ENCODE assay signal across 17 cellular contexts in the genomic region with DNA sequence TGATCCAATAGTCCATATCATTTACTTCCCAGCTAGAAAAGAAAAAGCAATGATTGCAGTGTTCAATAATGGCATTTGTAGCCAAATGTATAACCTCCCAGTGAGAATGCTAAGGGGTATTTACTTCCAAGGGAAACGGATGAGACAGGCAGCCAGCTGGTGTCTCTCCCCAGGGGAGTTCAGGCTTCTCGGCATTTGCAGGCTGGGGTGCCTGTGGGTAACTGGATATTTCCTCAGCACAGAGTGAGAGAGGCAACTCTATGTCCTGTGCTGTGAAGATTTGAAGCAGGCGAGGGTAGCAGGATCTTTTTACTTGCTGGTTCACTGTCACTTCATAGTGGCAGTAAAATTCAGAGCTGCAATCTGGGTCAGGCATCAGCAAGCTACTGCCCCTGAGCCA.
"Had no signal": no experiment of that assay in that cellular context is flagged by ENCODE, and none has a peak within 500 bp of the region (broad histone marks: within the 10 kb centered on the region; RNA-seq: fewer than 3 reads in every experiment).

No MANE protein-coding gene starts in this region.

- DNase-seq: activated naive CD4-positive, alpha-beta T cell; activated naive CD8-positive, alpha-beta T cell treated with anti-CD3 and anti-CD28 coated beads, Interleukin-2, amount 10 ng/mL, durations not matched to agents 7 days and 5 days; activated T-cell treated with anti-CD3 and anti-CD28 coated beads for 4 hours; brain microvascular endothelial cell; cortex of kidney; effector CD4-positive, alpha-beta T cell; foreskin keratinocyte; midbrain; stimulated activated CD4-positive, alpha-beta T cell treated with anti-CD3 and anti-CD28 coated beads, Interleukin-4, amount 100 ng/mL, for 4 hours; stimulated activated CD8-positive, alpha-beta memory T cell treated with anti-CD3 and anti-CD28 coated beads, Interleukin-4, amount 100 ng/mL, for 48 hours; stimulated activated naive CD4-positive, alpha-beta T cell treated with Interleukin-2 at 50 U/mL for 16 hours; substantia nigra; uterus had no signal

- H3K36me3 ChIP-seq: brain microvascular endothelial cell, tibial nerve, uterus had no signal

- ATAC-seq: activated CD4-positive, CD25-positive, alpha-beta regulatory T cell treated with anti-CD3 and anti-CD28 coated beads, Interleukin-2, amount 50 U/mL, for 24 hours; foreskin keratinocyte had no signal

- H3K4me3 ChIP-seq: lung, skin epidermis, tibial nerve, uterus had no signal

- H3K9me3 ChIP-seq: tibial nerve, uterus had no signal

- H3K27me3 ChIP-seq: brain microvascular endothelial cell, foreskin keratinocyte, tibial nerve, uterus had no signal

- H3K4me1 ChIP-seq: foreskin keratinocyte, tibial nerve, uterus had no signal

- H3K27ac ChIP-seq: brain microvascular endothelial cell, foreskin keratinocyte, skin epidermis, tibial nerve, uterus had no signal
